ENCODE assay signal across 8 cellular contexts in genomic region chr17:79777166-79777843, GRCh38. TPM values are rescaled to one million over a fixed set of nuclear protein-coding genes. Genes with fewer than 3 reads are reported as not detected.
A peak's percentile ranks its signal among the peaks of the same experiment; 100 is the strongest.
DNase-seq lines count a peak whose midpoint lies in the region; ATAC-seq and TF ChIP-seq lines count a peak whose summit lies in the region.

No MANE protein-coding gene starts in this region.

- 3 to 5% methylated on average over 31 to 44 of the region's 44 CpGs for WGBS in testis, 2 donors

- peak overlapping the region; percentile 62 for H3K4me3 ChIP-seq in SJCRH30
- peak overlapping the region; percentile 2 to 72 (median 58) for H3K4me3 ChIP-seq in dorsolateral prefrontal cortex
- H3K4me3 ChIP-seq in lower lobe of right lung = peak overlapping the region; percentile 57
- peak overlapping the region; percentile 53 to 61 for H3K4me3 ChIP-seq in testis

- intact Hi-C loops in dorsolateral prefrontal cortex (cut with DNase I) = loop anchor here in 1 of 2 donors (5.0 kb wide), 1 partner anchor 65 kb away; no protein-coding TSS in a partner anchor
- intact Hi-C loops in lower lobe of right lung (cut with DNase I) = no loop called here
- intact Hi-C loops in testis (cut with DNase I; ENCODE audit: low total_unique reads) = no loop called here

- H3K9me3 ChIP-seq in SJCRH30 (replicated peaks) = no peaks in the 10 kb centered on the region
- H3K9me3 ChIP-seq in lower lobe of right lung = no peaks in the 10 kb centered on the region
- H3K9me3 ChIP-seq in testis = no peaks in the 10 kb centered on the region

- TF ChIP-seq POLR2A in testis (IDR thresholded peaks at IDR 0.05) = no peak

- H3K27me3 ChIP-seq in SJCRH30 (peaks cover 26% of the 10 kb centered on the region), dorsolateral prefrontal cortex (peaks cover 0 to 67% (median 39%) of the 10 kb centered on the region in 45 donors), lower lobe of right lung (ENCODE audit: low read depth) (peaks cover 64% of the 10 kb centered on the region), testis (no peaks in the 10 kb centered on the region)

- ATAC-seq in lower lobe of right lung = peak; percentile 56 to 57
- no peak for ATAC-seq in HG02588 (IDR thresholded peaks at IDR 0.05; ENCODE audit: unreplicated experiment)

- H3K27ac ChIP-seq in SJCRH30 = peak overlapping the region; percentile 71
- H3K27ac ChIP-seq in dorsolateral prefrontal cortex = peak overlapping the region in 31 of 59 donors; percentile 0 to 80 (median 42)
- peak overlapping the region; percentile 64 for H3K27ac ChIP-seq in lower lobe of right lung
- peak overlapping the region in 1 of 2 donors; percentile 77 for H3K27ac ChIP-seq in testis

- peak in 20 of 56 donors; percentile 6 to 34 (median 24) for TF ChIP-seq CTCF in dorsolateral prefrontal cortex (IDR thresholded peaks at IDR 0.05 in 54 of 56, conservative IDR thresholded peaks at IDR 0.05 in 2 of 56; ENCODE audit: low read depth in 1 of 56, partially characterized antibody in 56 of 56)
- TF ChIP-seq CTCF in lower lobe of right lung (IDR thresholded peaks at IDR 0.05) = peak; percentile 25
- TF ChIP-seq CTCF in testis (IDR thresholded peaks at IDR 0.05) = no peak

- peaks cover 11% of the 10 kb centered on the region for H3K4me1 ChIP-seq in SJCRH30
- H3K4me1 ChIP-seq in lower lobe of right lung = peaks cover 22% of the 10 kb centered on the region
- peaks cover 4% of the 10 kb centered on the region for H3K4me1 ChIP-seq in testis

- peaks cover 29% of the 10 kb centered on the region for H3K36me3 ChIP-seq in SJCRH30
- no peaks in the 10 kb centered on the region for H3K36me3 ChIP-seq in lower lobe of right lung
- no peaks in the 10 kb centered on the region for H3K36me3 ChIP-seq in testis (ENCODE audit: low read depth, missing control alignments)

- DNase-seq in A172 (ENCODE audit: low spot score) = peak; percentile 69
- DNase-seq in GDM1 (lab: John Stamatoyannopoulos, UW) = peak; percentile 56
- peak; percentile 16 for DNase-seq in HT-29 (ENCODE audit: low spot score)
- DNase-seq in SJCRH30 = peak; percentile 89 to 90
- DNase-seq in dorsolateral prefrontal cortex = peak in 3 of 10 donors; percentile 32 to 70 (median 41)
- DNase-seq in lower lobe of right lung = peak; percentile 70
- DNase-seq in testis = peak; percentile 47

RNA-seq across cellular contexts. Expression of gene CBX2, which starts 0.6 kb away (rescaled TPM):
- 24.7 and 27.2 TPM in 2 replicates for total RNA-seq in A172 (2014; rRNA removed; shearing (Covaris generic))
- 9.5 and 13.4 TPM in 2 replicates for total RNA-seq in HT-29 (2014; rRNA removed; shearing (Covaris generic))
- total RNA-seq in SJCRH30 (2014; rRNA removed; shearing (Covaris generic)) = 88.0 and 90.0 TPM in 2 replicates
- 1 to 10 TPM in 103 of 120 experiments, under 1 TPM in 16, not detected in 1; 0.44 to 4.2 (median 1.8) TPM for total RNA-seq in dorsolateral prefrontal cortex
- total RNA-seq in lower lobe of right lung = 3.9 TPM
- total RNA-seq in testis = 10 to 100 TPM; 27.1 to 30.7 TPM
- polyA plus RNA-seq in testis (ENCODE audit: insufficient read depth, low read depth, low replicate concordance) = 19.4 TPM

RNA-seq across cellular contexts. Expression of gene CBX8, which starts 19.6 kb away (rescaled TPM):
- total RNA-seq in A172 (2014; rRNA removed; shearing (Covaris generic)) = 7.9 and 8.8 TPM in 2 replicates
- total RNA-seq in HT-29 (2014; rRNA removed; shearing (Covaris generic)) = 14.4 and 14.9 TPM in 2 replicates
- total RNA-seq in SJCRH30 (2014; rRNA removed; shearing (Covaris generic)) = 8.2 and 11.3 TPM in 2 replicates
- total RNA-seq in dorsolateral prefrontal cortex (10 to 100 TPM in 2 of 120 experiments, 1 to 10 TPM in 118; 1.5 to 10.3 (median 5.0) TPM), lower lobe of right lung (5.8 TPM), testis (10 to 100 TPM; 13.9 to 22.4 TPM)
- 13.8 TPM for polyA plus RNA-seq in testis (ENCODE audit: insufficient read depth, low read depth, low replicate concordance)

RNA-seq across cellular contexts. Expression of gene ENPP7, which starts 46.6 kb away (rescaled TPM):
- total RNA-seq in A172 (2014; rRNA removed; shearing (Covaris generic)) = not detected in 2 replicates
- total RNA-seq in HT-29 (2014; rRNA removed; shearing (Covaris generic)) = not detected in 2 replicates
- not detected in 2 replicates for total RNA-seq in SJCRH30 (2014; rRNA removed; shearing (Covaris generic))
- total RNA-seq in dorsolateral prefrontal cortex (under 1 TPM in 1 of 120 experiments, not detected in 119; 0.42 TPM), lower lobe of right lung (0.18 TPM), testis (under 1 TPM; 0.12 to 0.24 TPM)
- polyA plus RNA-seq in testis (ENCODE audit: insufficient read depth, low read depth, low replicate concordance) = not detected
